29 cellular contexts compared by ENCODE assay signal in genomic region chr4:62414563-62414962, GRCh38.
"Had no signal": no experiment of that assay in that cellular context is flagged by ENCODE, and none has a peak within 500 bp of the region (broad histone marks: within the 10 kb centered on the region; RNA-seq: fewer than 3 reads in every experiment).

No MANE protein-coding gene starts in this region.

- H3K4me1 Mint-ChIP-seq: endodermal cell had no signal

- FAIRE-seq: endometrium, endothelial cell of umbilical vein, frontal cortex had no signal

- H3K36me3 ChIP-seq: esophagus muscularis mucosa, esophagus squamous epithelium, gastrocnemius medialis, gastroesophageal sphincter, heart left ventricle, heart right ventricle had no signal

- H3K4me1 ChIP-seq: esophagus muscularis mucosa, esophagus squamous epithelium, foreskin keratinocyte, gastrocnemius medialis, gastroesophageal sphincter had no signal

- H3K9me3 ChIP-seq: esophagus muscularis mucosa, esophagus squamous epithelium, gastrocnemius medialis, gastroesophageal sphincter, heart left ventricle, heart right ventricle had no signal

- H3K4me3 Mint-ChIP-seq: dendritic cell treated with granulocyte-macrophage colony-stimulating factor and Interleukin-4, amounts not matched to agents 40 ng/mL and 50 ng/mL, for 4 days; effector memory CD8-positive, alpha-beta T cell; endodermal cell had no signal

- H3K27me3 Mint-ChIP-seq: dendritic cell treated with granulocyte-macrophage colony-stimulating factor and Interleukin-4, amounts not matched to agents 40 ng/mL and 50 ng/mL, for 4 days; effector memory CD8-positive, alpha-beta T cell had no signal

- H3K27ac Mint-ChIP-seq: dendritic cell treated with granulocyte-macrophage colony-stimulating factor and Interleukin-4, amounts not matched to agents 40 ng/mL and 50 ng/mL, for 4 days; effector memory CD8-positive, alpha-beta T cell; endodermal cell had no signal

- H2AFZ ChIP-seq: hepatocyte had no signal

- H3K27me3 ChIP-seq: dorsolateral prefrontal cortex, esophagus muscularis mucosa, esophagus squamous epithelium, foreskin keratinocyte, gastrocnemius medialis, gastroesophageal sphincter, heart left ventricle, heart right ventricle, hepatocyte had no signal

- DNase-seq: cortex of kidney; dermis blood vessel endothelial cell; dorsolateral prefrontal cortex; effector CD4-positive, alpha-beta T cell; effector CD8-positive, alpha-beta T cell; effector memory CD4-positive, alpha-beta T cell; effector memory CD8-positive, alpha-beta T cell; endodermal cell; erythroblast; esophagus squamous epithelium; foreskin fibroblast; foreskin melanocyte; gastrocnemius medialis; glutamatergic neuron; head of caudate nucleus; heart left ventricle; heart right ventricle; hippocampal formation had no signal

- H3K4me3 ChIP-seq: coronary artery, dorsolateral prefrontal cortex, esophagus muscularis mucosa, esophagus squamous epithelium, gastrocnemius medialis, gastroesophageal sphincter, heart left ventricle, heart right ventricle, hepatocyte had no signal

- H3K79me2 ChIP-seq: hepatocyte had no signal

- H3K9me3 Mint-ChIP-seq: endodermal cell had no signal

- H3K4me2 ChIP-seq: hepatocyte had no signal

- ATAC-seq: effector memory CD8-positive, alpha-beta T cell; esophagus mucosa; foreskin keratinocyte; gastrocnemius medialis; gastroesophageal sphincter; heart left ventricle; heart right ventricle had no signal

- H3K27ac ChIP-seq: coronary artery, dorsolateral prefrontal cortex, epithelial cell of prostate, esophagus muscularis mucosa, esophagus squamous epithelium, foreskin keratinocyte, gastrocnemius medialis, gastroesophageal sphincter, heart left ventricle, heart right ventricle, hepatocyte had no signal
